Comparison of ENCODE assay signal across 30 cellular contexts in the genomic region with DNA sequence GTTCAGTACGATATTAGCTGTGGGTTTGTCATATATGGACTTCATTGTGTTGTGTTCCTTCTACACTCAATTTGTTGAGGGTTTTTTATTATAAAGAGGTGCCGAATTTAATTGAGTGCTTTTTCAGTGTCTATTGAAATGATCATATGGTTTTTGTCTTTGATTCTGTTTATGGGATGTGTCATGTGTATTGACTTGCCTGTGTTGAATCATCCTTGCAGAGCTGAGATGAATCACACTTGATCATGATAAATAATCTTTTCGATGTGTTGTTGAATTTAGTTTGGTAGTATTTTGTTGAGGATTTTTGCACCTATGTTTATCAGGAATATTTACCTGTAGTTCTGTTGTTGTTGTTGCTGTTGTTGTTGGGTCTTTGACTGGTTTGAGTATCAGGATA. TPM values are rescaled to one million over a fixed set of nuclear protein-coding genes. Genes with fewer than 3 reads are reported as not detected.
DNase-seq lines count a peak whose midpoint lies in the region; ATAC-seq, FAIRE-seq and TF ChIP-seq lines count a peak whose summit lies in the region.
"Had no signal": no experiment of that assay in that cellular context is flagged by ENCODE, and none has a peak within 500 bp of the region (broad histone marks: within the 10 kb centered on the region; RNA-seq: fewer than 3 reads in every experiment).

No MANE protein-coding gene starts in this region.

- H3K4me2 ChIP-seq in keratinocyte (ENCODE audit: control insufficient read depth, extremely low read depth, insufficient read depth, low read depth, low read length): peak overlapping the region; percentile 42
- H3K4me2 ChIP-seq: A549 had no signal

- H3K27me3 ChIP-seq in bronchial epithelial cell (ENCODE audit: control insufficient read depth, insufficient read depth, low read length): no peaks in the 10 kb centered on the region
- H3K27me3 ChIP-seq in keratinocyte (ENCODE audit: control insufficient read depth, extremely low read depth, insufficient read depth, low read length): no peaks in the 10 kb centered on the region
- H3K27me3 ChIP-seq: BE2C, heart left ventricle, SJSA1 had no signal

- H3K36me3 ChIP-seq in bronchial epithelial cell (ENCODE audit: control insufficient read depth, insufficient read depth, low read length) (no peaks in the 10 kb centered on the region), keratinocyte (ENCODE audit: control insufficient read depth in 2 of 2, extremely low read depth in 1 of 2, insufficient read depth in 2 of 2, low read length in 2 of 2) (no peaks in the 10 kb centered on the region)
- H3K36me3 ChIP-seq: BE2C, SJSA1, suprapubic skin had no signal

- POLR2A ChIA-PET in GM10248 (lab: Yijun Ruan, JAX): no interaction called here

- dilution Hi-C loops in keratinocyte (cut with MboI; ENCODE audit: extremely low pct_ligation_motif_present, low sequenced_read_pairs): no loop called here

- no peaks in the 10 kb centered on the region for H4K20me1 ChIP-seq in keratinocyte (ENCODE audit: control insufficient read depth, extremely low read depth, insufficient read depth, low read length)

- TF ChIP-seq CTCF in bronchial epithelial cell (IDR thresholded peaks at IDR 0.05; ENCODE audit: insufficient read depth, low read length, severe bottlenecking) (no peak), keratinocyte (optimal IDR thresholded peaks at IDR 0.05 in 1 of 3, IDR thresholded peaks at IDR 0.05 in 1 of 3, conservative IDR thresholded peaks at IDR 0.05 in 1 of 3; ENCODE audit: extremely low read depth in 1 of 3, insufficient read depth in 2 of 3, low read length in 3 of 3) (no peak), GM10248 (IDR thresholded peaks at IDR 0.05; ENCODE audit: control extremely low read depth, extremely low read depth, low read depth, missing control alignments) (no peak), GM13977 (IDR thresholded peaks at IDR 0.05; ENCODE audit: extremely low read depth, insufficient read depth, missing control alignments) (no peak)

- H2AFZ ChIP-seq in keratinocyte (ENCODE audit: control insufficient read depth, low read length): no peak overlapping the region

- no peak overlapping the region for H3K9ac ChIP-seq in keratinocyte (ENCODE audit: control insufficient read depth, extremely low read depth, insufficient read depth, low read length)

- no peaks in the 10 kb centered on the region for H3K79me2 ChIP-seq in keratinocyte (ENCODE audit: control insufficient read depth, insufficient read depth, low read length)

- no peaks in the 10 kb centered on the region for H3K9me1 ChIP-seq in keratinocyte (ENCODE audit: control insufficient read depth, extremely low read depth, insufficient read depth, low read length)

- CTCF ChIA-PET in GM10248 (lab: Yijun Ruan, JAX): no interaction called here

- in situ Hi-C loops in GM13977 (cut with MboI; ENCODE audit: low pct_unique_long_range_greater_than_20kb, low sequenced_read_pairs, unreplicated experiment): no loop called here

- H3K4me1 ChIP-seq in keratinocyte (ENCODE audit: control insufficient read depth, extremely low read depth, insufficient read depth, low read length): peaks cover 8% of the 10 kb centered on the region
- H3K4me1 ChIP-seq: A549, BE2C, SJSA1, suprapubic skin had no signal

- H3K27ac ChIP-seq in keratinocyte (ENCODE audit: control insufficient read depth, insufficient read depth, low read length): no peak overlapping the region
- H3K27ac ChIP-seq: A549, heart left ventricle, SJSA1, suprapubic skin had no signal

- H3K4me3 ChIP-seq in bronchial epithelial cell (ENCODE audit: low read depth, low read length) (no peak overlapping the region), keratinocyte (ENCODE audit: control insufficient read depth in 2 of 3, extremely low read depth in 1 of 3, insufficient read depth in 2 of 3, low read depth in 1 of 3, low read length in 3 of 3) (no peak overlapping the region)
- H3K4me3 ChIP-seq: A549, heart left ventricle, K562, SJSA1, suprapubic skin had no signal

- FAIRE-seq in bronchial epithelial cell (lab: Jason Lieb, UNC) (no peak), keratinocyte (lab: Jason Lieb, UNC) (peak; percentile 68)
- FAIRE-seq: A549, K562 had no signal

- ATAC-seq in HG03025 (IDR thresholded peaks at IDR 0.05; ENCODE audit: low FRiP score, unreplicated experiment): no peak
- ATAC-seq: A549; activated T-cell treated with anti-CD3 and anti-CD28 coated beads, Interleukin-2, amount 50 U/mL, for 4 hours; heart left ventricle; K562; left lobe of liver; naive thymus-derived CD8-positive, alpha-beta T cell; Panc1; stimulated activated memory B cell treated with anti-CD40 and anti-IgM and Interleukin-4, amounts not matched to agents 10 μg/mL and 1 μg/mL and 100 μg/mL, for 72 hours had no signal

- H3K9me3 ChIP-seq in keratinocyte (ENCODE audit: control insufficient read depth, low read depth, low read length): no peaks in the 10 kb centered on the region
- H3K9me3 ChIP-seq: A549, BE2C, heart left ventricle, suprapubic skin had no signal

- peak; percentile 23 for DNase-seq in EH (ENCODE audit: low read depth)
- DNase-seq in HPDE6-E6E7 (ENCODE audit: extremely low spot score): peak; percentile 12
- peak; percentile 81 for DNase-seq in bronchial epithelial cell (ENCODE audit: low read depth)
- DNase-seq in keratinocyte (ENCODE audit: low read depth, low spot score): no peak
- DNase-seq in GM10248 (ENCODE audit: extremely low spot score): no peak
- DNase-seq in KG1 (lab: John Stamatoyannopoulos, UW): no peak
- no peak for DNase-seq in GM13977 (ENCODE audit: low spot score)
- DNase-seq: activated naive CD4-positive, alpha-beta T cell; activated T-cell treated with anti-CD3 and anti-CD28 coated beads, Interleukin-2, amount 50 U/mL, for 4 hours; BE2C; cortex of kidney; DMS153; endodermal cell; heart left ventricle; naive thymus-derived CD8-positive, alpha-beta T cell; NCI-H146; NCI-H2171 treated with DMSO at 0.1 percent for 48 hours; NCI-H524; occipital lobe; stimulated activated CD4-positive, alpha-beta T cell treated with anti-CD3 and anti-CD28 coated beads, Interleukin-2, amount 100 ng/mL, for 48 hours had no signal

RNA-seq across cellular contexts. Expression of a gene that starts 39.8 kb away (rescaled TPM):
- total RNA-seq in bronchial epithelial cell: under 0.01 TPM in 1 of 2 replicates, not detected in the other
- 0.04 to 0.07 TPM in 2 of 3 replicates, not detected in the other for polyA plus RNA-seq in keratinocyte
- polyA plus RNA-seq in keratinocyte (2011; ENCODE audit: low read depth): not detected
- 0.05 TPM in 1 of 2 replicates, not detected in the other for polyA plus RNA-seq in keratinocyte (2011; cell fraction: cytosol; rRNA removed)
- polyA plus RNA-seq in keratinocyte (2011; cell fraction: nucleus; rRNA removed): not detected in 2 replicates
- polyA plus RNA-seq in keratinocyte (2012; ENCODE audit: low replicate concordance): 0.07 TPM in 1 of 2 replicates, not detected in the other
- polyA minus RNA-seq in keratinocyte: not detected in 3 replicates
- not detected for polyA minus RNA-seq in keratinocyte (2011; cell fraction: cytosol; rRNA and poly(A)+ RNA removed)
- not detected in 2 replicates for polyA minus RNA-seq in keratinocyte (2011; cell fraction: nucleus; rRNA and poly(A)+ RNA removed)
- total RNA-seq: activated CD8-positive, alpha-beta memory T cell treated with anti-CD3 and anti-CD28 coated beads for 36 hours; activated T-cell treated with anti-CD3 and anti-CD28 coated beads, Interleukin-2, amount 50 U/mL, for 4 hours; K562; naive thymus-derived CD8-positive, alpha-beta T cell; SJSA1; suprapubic skin; ureter had no signal
- polyA plus RNA-seq: heart left ventricle; K562; naive thymus-derived CD8-positive, alpha-beta T cell had no signal

Comparison
In these comparisons a context has a peak if more than half of its experiments do, and no peak if none do; other contexts are left out.
1. DNase-seq: peak in EH (single experiment), HPDE6-E6E7 (single experiment) and bronchial epithelial cell (single experiment); none in keratinocyte (single experiment), GM10248 (single experiment), KG1 (single experiment) and GM13977 (single experiment).